2 cellular contexts compared by ENCODE assay signal in genomic region chr5:138353550-138353893, GRCh38.
A peak's percentile ranks its signal among the peaks of the same experiment; 100 is the strongest.
TF ChIP-seq lines count a peak whose summit lies in the region.

No MANE protein-coding gene starts in this region.

TF ChIP-seq in GM12878, 131 proteins besides CTCF, POLR2A, EP300 and RAD21 (continued from another document):
- no peak for TF ChIP-seq ZBTB33 (IDR thresholded peaks at IDR 0.05)
- TF ChIP-seq CHD1 (IDR thresholded peaks at IDR 0.05; ENCODE audit: low read depth, low read length), result no peak

TF ChIP-seq in HepG2, 621 proteins besides CTCF, POLR2A, EP300 and RAD21 (continued from another document):
- no peak for TF ChIP-seq MIER2 (CRISPR knock-in tag; IDR thresholded peaks at IDR 0.05)
- no peak for TF ChIP-seq RFX1 (IDR thresholded peaks at IDR 0.05)
- peak in 1 of 2 experiments; percentile 19; a peak in 1 of 4 replicates for TF ChIP-seq HMGXB4 (CRISPR knock-in tag; IDR thresholded peaks at IDR 0.05; ENCODE audit: borderline replicate concordance in 1 of 2, low read depth in 1 of 2)
- TF ChIP-seq ZNF703 (CRISPR knock-in tag; IDR thresholded peaks at IDR 0.05; ENCODE audit: borderline replicate concordance), result no peak
- peak; percentile 63; the same call in 1 of the 2 replicates for TF ChIP-seq ZNF143 (CRISPR knock-in tag; IDR thresholded peaks at IDR 0.05)
- no peak for TF ChIP-seq ZBTB40 (IDR thresholded peaks at IDR 0.05)
- no peak for TF ChIP-seq ZBTB40 (CRISPR knock-in tag; IDR thresholded peaks at IDR 0.05)
- peak; percentile 7; the same call in 1 of the 2 replicates for TF ChIP-seq ARNT2 (CRISPR knock-in tag; IDR thresholded peaks at IDR 0.05; ENCODE audit: low read depth)
- TF ChIP-seq SNAPC2 (CRISPR knock-in tag; IDR thresholded peaks at IDR 0.05), result 0 out of 2 replicates have a peak, but pooled peaks have one; percentile 8
- no peak; the same call in 1 of the 2 replicates for TF ChIP-seq TAF1 (CRISPR knock-in tag; IDR thresholded peaks at IDR 0.05)
- TF ChIP-seq SNAI1 (CRISPR knock-in tag; IDR thresholded peaks at IDR 0.05; ENCODE audit: borderline replicate concordance), result 0 out of 2 replicates have a peak, but pooled peaks have one; percentile 57
TF ChIP-seq in HepG2: peak in this region for 12.
